ENCODE assay signal across 16 cellular contexts in the genomic region with DNA sequence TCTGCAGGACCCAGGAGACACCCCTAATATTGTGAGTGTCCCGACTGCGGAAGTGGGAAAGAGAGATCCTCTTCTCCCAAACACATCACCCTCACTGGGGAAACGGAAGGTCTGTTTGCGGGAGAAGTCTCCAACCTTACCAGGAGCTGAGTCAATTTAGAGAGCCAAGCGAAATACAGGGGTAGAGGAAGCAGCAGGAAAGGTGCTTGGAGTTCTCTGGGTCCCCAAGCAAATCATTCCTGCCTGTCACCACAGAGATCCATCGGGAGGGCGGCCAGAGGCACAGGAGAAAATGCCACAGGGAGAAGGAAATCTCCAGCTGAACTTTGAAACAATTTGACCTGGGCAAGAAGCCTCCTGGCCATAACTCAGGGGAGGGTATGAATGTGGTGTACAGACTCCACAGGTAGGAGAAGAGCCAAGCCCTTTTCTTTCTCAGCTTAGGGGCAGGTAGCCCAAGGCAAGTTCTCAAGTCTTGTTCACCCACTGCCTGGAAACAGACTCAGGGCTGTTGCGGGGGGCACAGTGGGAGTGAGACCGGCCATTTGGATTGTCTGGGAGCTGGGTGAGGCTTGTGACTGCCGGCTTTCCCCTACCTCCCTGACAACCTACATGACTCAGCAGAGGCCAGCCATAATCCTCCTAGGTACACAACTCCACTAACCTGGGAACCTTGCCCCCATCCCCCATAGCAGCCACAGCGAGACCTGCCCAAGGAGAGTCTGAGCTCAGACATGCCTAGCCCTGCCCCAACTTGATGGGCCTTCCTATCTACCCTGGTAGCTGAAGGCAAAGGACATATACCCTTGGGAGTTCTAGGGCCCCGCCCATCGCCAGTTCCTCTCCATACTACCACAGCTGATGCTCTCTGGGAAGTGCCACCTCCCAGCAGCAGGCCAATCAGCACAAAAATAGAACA.
DNase-seq lines count a peak whose midpoint lies in the region; TF ChIP-seq lines count a peak whose summit lies in the region.
"Had no signal": no experiment of that assay in that cellular context is flagged by ENCODE, and none has a peak within 500 bp of the region (broad histone marks: within the 10 kb centered on the region; RNA-seq: fewer than 3 reads in every experiment).

No MANE protein-coding gene starts in this region.

- intact Hi-C loops in Calu3 (cut with micrococcal nuclease; ENCODE audit: unreplicated experiment): no loop called here
- intact Hi-C loops in dorsolateral prefrontal cortex (cut with DNase I): no loop called here

- DNase-seq in Calu3 (no peak), NCI-H2171 treated with DMSO at 0.1 percent for 48 hours (lab: John Stamatoyannopoulos, UW) (peak; percentile 85), epithelial cell of prostate (ENCODE audit: low read depth, low spot score) (peak; percentile 82), progenitor cell of endocrine pancreas (ENCODE audit: low spot score, unreplicated experiment) (no peak), dorsolateral prefrontal cortex (no peak), NCI-H510A (lab: John Stamatoyannopoulos, UW) (no peak), AML-193 (lab: John Stamatoyannopoulos, UW) (no peak)
- DNase-seq: CD4-positive, alpha-beta memory T cell; DMS79; GOT3; KG1; NCI-H1417; NCI-H187 treated with DMSO at 0.1 percent for 48 hours; NCI-H774; SHP77 had no signal

- BruUV-seq in Calu3 (replicated peaks; lab: Mats Ljungman, UMichigan): no TSS peak

- no peaks in the 10 kb centered on the region for H3K4me1 Mint-ChIP-seq in Calu3 (ENCODE audit: low read depth, unreplicated experiment)
- no peaks in the 10 kb centered on the region for H3K4me1 Mint-ChIP-seq in progenitor cell of endocrine pancreas (ENCODE audit: low read depth)

- H3K36me3 Mint-ChIP-seq in Calu3 (ENCODE audit: insufficient read depth, unreplicated experiment): no peaks in the 10 kb centered on the region
- peaks cover 7% of the 10 kb centered on the region for H3K36me3 Mint-ChIP-seq in progenitor cell of endocrine pancreas (ENCODE audit: insufficient read depth)

- H3K27me3 Mint-ChIP-seq in Calu3 (ENCODE audit: unreplicated experiment) (no peaks in the 10 kb centered on the region), progenitor cell of endocrine pancreas (no peaks in the 10 kb centered on the region)
- H3K27me3 Mint-ChIP-seq: CD4-positive, alpha-beta memory T cell had no signal

- CTCF ChIA-PET in Calu3 (lab: Charles Lee): no interaction called here

- H3K27me3 ChIP-seq in dorsolateral prefrontal cortex: no peaks in the 10 kb centered on the region

- TF ChIP-seq CTCF in Calu3 (IDR thresholded peaks at IDR 0.05; ENCODE audit: unreplicated experiment) (no peak), progenitor cell of endocrine pancreas (IDR thresholded peaks at IDR 0.05; ENCODE audit: unreplicated experiment) (no peak), dorsolateral prefrontal cortex (IDR thresholded peaks at IDR 0.05 in 54 of 56, conservative IDR thresholded peaks at IDR 0.05 in 2 of 56; ENCODE audit: low read depth in 1 of 56, partially characterized antibody in 56 of 56) (no peak)

- H3K27ac Mint-ChIP-seq in Calu3 (ENCODE audit: unreplicated experiment) (peak overlapping the region; percentile 51), progenitor cell of endocrine pancreas (peak overlapping the region; percentile 90)

- no peak overlapping the region for H3K4me3 Mint-ChIP-seq in Calu3 (ENCODE audit: low read depth, unreplicated experiment)
- H3K4me3 Mint-ChIP-seq in progenitor cell of endocrine pancreas (ENCODE audit: low read depth): no peak overlapping the region

- H3K4me3 ChIP-seq in dorsolateral prefrontal cortex: no peak overlapping the region
- H3K4me3 ChIP-seq: SK-N-MC had no signal

- H3K9me3 Mint-ChIP-seq in Calu3 (ENCODE audit: low read depth, unreplicated experiment) (peaks cover 8% of the 10 kb centered on the region), progenitor cell of endocrine pancreas (ENCODE audit: low read depth) (peaks cover 59% of the 10 kb centered on the region)

- H3K27ac ChIP-seq in epithelial cell of prostate: peak overlapping the region; percentile 44
- no peak overlapping the region for H3K27ac ChIP-seq in dorsolateral prefrontal cortex
- H3K27ac ChIP-seq: SK-N-MC had no signal

Comparison
In these comparisons a context has a peak if more than half of its experiments do, and no peak if none do; other contexts are left out.
1. DNase-seq: peak in NCI-H2171 treated with DMSO at 0.1 percent for 48 hours (single experiment) and epithelial cell of prostate (single experiment); none in Calu3 (single experiment), progenitor cell of endocrine pancreas (single experiment), dorsolateral prefrontal cortex (0 of 10), NCI-H510A (single experiment) and AML-193 (0 of 2).